In the genomic region with DNA sequence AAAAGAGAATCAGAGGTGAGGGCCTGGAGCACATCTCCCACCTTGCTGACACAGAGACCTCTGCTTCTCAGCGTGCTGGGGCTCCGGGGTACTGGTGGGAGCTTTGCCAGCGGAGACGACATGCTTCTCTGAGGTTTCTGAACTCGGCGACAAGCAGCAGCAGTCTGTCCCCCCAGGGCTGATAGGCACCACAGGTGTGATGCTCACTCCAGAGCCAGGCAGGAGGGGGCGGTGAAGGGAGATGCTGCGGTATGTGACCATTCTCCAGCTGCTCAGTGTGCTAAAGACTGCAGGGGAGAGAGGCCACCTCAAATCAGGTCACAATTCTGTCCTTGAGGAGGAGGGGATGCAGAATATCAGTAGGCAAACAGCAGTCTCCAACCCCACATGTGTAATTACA, we compare ENCODE assay signal across 22 cellular contexts.
"Had no signal": no experiment of that assay in that cellular context is flagged by ENCODE, and none has a peak within 500 bp of the region (broad histone marks: within the 10 kb centered on the region; RNA-seq: fewer than 3 reads in every experiment).

No MANE protein-coding gene starts in this region.

- H3K4me1 ChIP-seq: psoas muscle had no signal

- H3K27me3 ChIP-seq: ovary, suprapubic skin, transverse colon had no signal

- H3K4me1 Mint-ChIP-seq: activated CD4-positive, alpha-beta T cell treated with anti-CD3 and anti-CD28 coated beads, Interleukin-2, amount 10 ng/mL, durations not matched to agents 24 days and 14 days; activated naive CD8-positive, alpha-beta T cell treated with anti-CD3 and anti-CD28 coated beads, Interleukin-2, amount 50 U/mL, for 24 hours; naive thymus-derived CD4-positive, alpha-beta T cell had no signal

- ATAC-seq: activated naive CD8-positive, alpha-beta T cell treated with anti-CD3 and anti-CD28 coated beads, Interleukin-2, amount 50 U/mL, for 24 hours; activated T-cell treated with anti-CD3 and anti-CD28 coated beads, Interleukin-2, amount 50 U/mL, for 4 hours; naive thymus-derived CD4-positive, alpha-beta T cell; psoas muscle; right cardiac atrium had no signal

- H3K4me3 Mint-ChIP-seq: activated CD4-positive, alpha-beta T cell treated with anti-CD3 and anti-CD28 coated beads, Interleukin-2, amount 10 ng/mL, durations not matched to agents 24 days and 14 days; activated naive CD4-positive, alpha-beta T cell treated with anti-CD3 and anti-CD28 coated beads for 36 hours; activated naive CD8-positive, alpha-beta T cell treated with anti-CD3 and anti-CD28 coated beads, Interleukin-2, amount 50 U/mL, for 24 hours; activated T-cell treated with anti-CD3 and anti-CD28 coated beads, Interleukin-2, amount 50 U/mL, for 4 hours; naive thymus-derived CD4-positive, alpha-beta T cell; stimulated activated naive CD8-positive, alpha-beta T cell treated with anti-CD3 and anti-CD28 coated beads, Interleukin-15, Interleukin-2, amounts not matched to agents 100 ng/mL and 50 ng/mL, for 24 hours had no signal

- H3K36me3 Mint-ChIP-seq: naive thymus-derived CD4-positive, alpha-beta T cell had no signal

- H3K27ac Mint-ChIP-seq: activated CD4-positive, alpha-beta T cell treated with anti-CD3 and anti-CD28 coated beads, Interleukin-2, amount 10 ng/mL, durations not matched to agents 24 days and 14 days; activated naive CD4-positive, alpha-beta T cell treated with anti-CD3 and anti-CD28 coated beads for 36 hours; activated naive CD8-positive, alpha-beta T cell treated with anti-CD3 and anti-CD28 coated beads, Interleukin-2, amount 50 U/mL, for 24 hours; naive thymus-derived CD4-positive, alpha-beta T cell; stimulated activated naive CD8-positive, alpha-beta T cell treated with anti-CD3 and anti-CD28 coated beads, Interleukin-15, Interleukin-2, amounts not matched to agents 100 ng/mL and 50 ng/mL, for 24 hours had no signal

- H3K27me3 Mint-ChIP-seq: stimulated activated naive CD8-positive, alpha-beta T cell treated with anti-CD3 and anti-CD28 coated beads, Interleukin-15, Interleukin-2, amounts not matched to agents 100 ng/mL and 50 ng/mL, for 24 hours had no signal

- DNase-seq: activated CD4-positive, alpha-beta T cell treated with anti-CD3 and anti-CD28 coated beads, Interleukin-2, amount 10 ng/mL, durations not matched to agents 24 days and 14 days; activated CD8-positive, alpha-beta memory T cell treated with anti-CD3 and anti-CD28 coated beads, Interleukin-2, amount 50 U/mL, for 4 hours; activated naive CD4-positive, alpha-beta T cell treated with anti-CD3 and anti-CD28 coated beads for 36 hours; activated naive CD8-positive, alpha-beta T cell treated with anti-CD3 and anti-CD28 coated beads, Interleukin-2, amount 50 U/mL, for 24 hours; activated T-cell treated with anti-CD3 and anti-CD28 coated beads, Interleukin-2, amount 50 U/mL, for 4 hours; aorta; erythroblast; foreskin melanocyte; glutamatergic neuron; hippocampal formation; kidney glomerular epithelial cell; left ventricle myocardium inferior; naive thymus-derived CD4-positive, alpha-beta T cell; ovary; psoas muscle; right cardiac atrium; T-helper 9 cell; transverse colon had no signal

- H3K36me3 ChIP-seq: left ventricle myocardium inferior, ovary, suprapubic skin, transverse colon had no signal

- H3K9me3 Mint-ChIP-seq: activated CD4-positive, alpha-beta T cell treated with anti-CD3 and anti-CD28 coated beads, Interleukin-2, amount 10 ng/mL, durations not matched to agents 24 days and 14 days; activated naive CD4-positive, alpha-beta T cell treated with anti-CD3 and anti-CD28 coated beads for 36 hours; activated naive CD8-positive, alpha-beta T cell treated with anti-CD3 and anti-CD28 coated beads, Interleukin-2, amount 50 U/mL, for 24 hours; activated T-cell treated with anti-CD3 and anti-CD28 coated beads, Interleukin-2, amount 50 U/mL, for 4 hours; stimulated activated naive CD8-positive, alpha-beta T cell treated with anti-CD3 and anti-CD28 coated beads, Interleukin-15, Interleukin-2, amounts not matched to agents 100 ng/mL and 50 ng/mL, for 24 hours had no signal

- H3K27ac ChIP-seq: coronary artery, left ventricle myocardium inferior, ovary, psoas muscle, skin epidermis, suprapubic skin, transverse colon had no signal

- H3K4me3 ChIP-seq: coronary artery, left ventricle myocardium inferior, ovary, psoas muscle, skin epidermis, suprapubic skin, transverse colon had no signal

- H3K9me3 ChIP-seq: left ventricle myocardium inferior, ovary, psoas muscle, suprapubic skin, transverse colon had no signal
